1 cellular context compared by ENCODE assay signal in the genomic region with DNA sequence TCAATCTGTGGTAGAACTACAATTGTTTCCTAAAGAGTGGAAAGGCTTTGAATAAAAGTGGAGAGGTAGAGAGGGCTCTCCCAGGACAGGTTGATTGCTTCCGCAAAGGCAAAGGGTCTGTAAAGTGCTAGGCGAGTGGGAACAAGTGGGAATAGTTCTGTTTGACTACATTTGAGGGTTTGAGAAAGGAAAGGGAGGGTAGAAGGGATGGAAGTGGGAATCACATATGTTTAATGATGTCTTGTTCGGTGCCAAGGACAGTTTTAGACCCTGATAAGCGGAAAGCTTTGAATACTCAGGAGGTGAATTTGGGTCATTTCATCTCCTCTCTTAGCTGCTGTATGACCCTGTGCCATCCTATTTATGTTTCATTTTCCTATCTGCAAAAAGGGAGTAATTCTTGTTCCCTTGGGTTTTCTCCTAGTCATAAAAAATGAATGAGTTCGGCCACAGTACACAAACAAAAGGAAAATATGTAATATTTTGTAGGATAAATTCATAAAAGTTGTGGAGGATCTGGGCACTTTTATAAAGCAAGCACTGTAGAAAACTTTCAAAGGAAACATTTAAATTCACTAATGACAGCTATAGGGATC.
TF ChIP-seq lines count a peak whose summit lies in the region.

No MANE protein-coding gene starts in this region.

TF ChIP-seq in SK-N-SH, 30 proteins besides CTCF, POLR2A, EP300 and RAD21 (continued from another document):
- no peak for TF ChIP-seq PBX3 (IDR thresholded peaks at IDR 0.05)
- TF ChIP-seq, protein P1, sequence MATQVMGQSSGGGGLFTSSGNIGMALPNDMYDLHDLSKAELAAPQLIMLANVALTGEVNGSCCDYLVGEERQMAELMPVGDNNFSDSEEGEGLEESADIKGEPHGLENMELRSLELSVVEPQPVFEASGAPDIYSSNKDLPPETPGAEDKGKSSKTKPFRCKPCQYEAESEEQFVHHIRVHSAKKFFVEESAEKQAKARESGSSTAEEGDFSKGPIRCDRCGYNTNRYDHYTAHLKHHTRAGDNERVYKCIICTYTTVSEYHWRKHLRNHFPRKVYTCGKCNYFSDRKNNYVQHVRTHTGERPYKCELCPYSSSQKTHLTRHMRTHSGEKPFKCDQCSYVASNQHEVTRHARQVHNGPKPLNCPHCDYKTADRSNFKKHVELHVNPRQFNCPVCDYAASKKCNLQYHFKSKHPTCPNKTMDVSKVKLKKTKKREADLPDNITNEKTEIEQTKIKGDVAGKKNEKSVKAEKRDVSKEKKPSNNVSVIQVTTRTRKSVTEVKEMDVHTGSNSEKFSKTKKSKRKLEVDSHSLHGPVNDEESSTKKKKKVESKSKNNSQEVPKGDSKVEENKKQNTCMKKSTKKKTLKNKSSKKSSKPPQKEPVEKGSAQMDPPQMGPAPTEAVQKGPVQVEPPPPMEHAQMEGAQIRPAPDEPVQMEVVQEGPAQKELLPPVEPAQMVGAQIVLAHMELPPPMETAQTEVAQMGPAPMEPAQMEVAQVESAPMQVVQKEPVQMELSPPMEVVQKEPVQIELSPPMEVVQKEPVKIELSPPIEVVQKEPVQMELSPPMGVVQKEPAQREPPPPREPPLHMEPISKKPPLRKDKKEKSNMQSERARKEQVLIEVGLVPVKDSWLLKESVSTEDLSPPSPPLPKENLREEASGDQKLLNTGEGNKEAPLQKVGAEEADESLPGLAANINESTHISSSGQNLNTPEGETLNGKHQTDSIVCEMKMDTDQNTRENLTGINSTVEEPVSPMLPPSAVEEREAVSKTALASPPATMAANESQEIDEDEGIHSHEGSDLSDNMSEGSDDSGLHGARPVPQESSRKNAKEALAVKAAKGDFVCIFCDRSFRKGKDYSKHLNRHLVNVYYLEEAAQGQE (IDR thresholded peaks at IDR 0.05; ENCODE audit: low read depth, low read length), result no peak
- no peak for TF ChIP-seq USF1 (IDR thresholded peaks at IDR 0.05; ENCODE audit: borderline replicate concordance, low read depth)
- TF ChIP-seq, protein P2, sequence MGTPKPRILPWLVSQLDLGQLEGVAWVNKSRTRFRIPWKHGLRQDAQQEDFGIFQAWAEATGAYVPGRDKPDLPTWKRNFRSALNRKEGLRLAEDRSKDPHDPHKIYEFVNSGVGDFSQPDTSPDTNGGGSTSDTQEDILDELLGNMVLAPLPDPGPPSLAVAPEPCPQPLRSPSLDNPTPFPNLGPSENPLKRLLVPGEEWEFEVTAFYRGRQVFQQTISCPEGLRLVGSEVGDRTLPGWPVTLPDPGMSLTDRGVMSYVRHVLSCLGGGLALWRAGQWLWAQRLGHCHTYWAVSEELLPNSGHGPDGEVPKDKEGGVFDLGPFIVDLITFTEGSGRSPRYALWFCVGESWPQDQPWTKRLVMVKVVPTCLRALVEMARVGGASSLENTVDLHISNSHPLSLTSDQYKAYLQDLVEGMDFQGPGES (IDR thresholded peaks at IDR 0.05; ENCODE audit: low read depth, low read length), result no peak
- no peak for TF ChIP-seq MEF2A (IDR thresholded peaks at IDR 0.05; ENCODE audit: borderline replicate concordance, low read depth)
